1 cellular context compared by ENCODE assay signal in the genomic region with DNA sequence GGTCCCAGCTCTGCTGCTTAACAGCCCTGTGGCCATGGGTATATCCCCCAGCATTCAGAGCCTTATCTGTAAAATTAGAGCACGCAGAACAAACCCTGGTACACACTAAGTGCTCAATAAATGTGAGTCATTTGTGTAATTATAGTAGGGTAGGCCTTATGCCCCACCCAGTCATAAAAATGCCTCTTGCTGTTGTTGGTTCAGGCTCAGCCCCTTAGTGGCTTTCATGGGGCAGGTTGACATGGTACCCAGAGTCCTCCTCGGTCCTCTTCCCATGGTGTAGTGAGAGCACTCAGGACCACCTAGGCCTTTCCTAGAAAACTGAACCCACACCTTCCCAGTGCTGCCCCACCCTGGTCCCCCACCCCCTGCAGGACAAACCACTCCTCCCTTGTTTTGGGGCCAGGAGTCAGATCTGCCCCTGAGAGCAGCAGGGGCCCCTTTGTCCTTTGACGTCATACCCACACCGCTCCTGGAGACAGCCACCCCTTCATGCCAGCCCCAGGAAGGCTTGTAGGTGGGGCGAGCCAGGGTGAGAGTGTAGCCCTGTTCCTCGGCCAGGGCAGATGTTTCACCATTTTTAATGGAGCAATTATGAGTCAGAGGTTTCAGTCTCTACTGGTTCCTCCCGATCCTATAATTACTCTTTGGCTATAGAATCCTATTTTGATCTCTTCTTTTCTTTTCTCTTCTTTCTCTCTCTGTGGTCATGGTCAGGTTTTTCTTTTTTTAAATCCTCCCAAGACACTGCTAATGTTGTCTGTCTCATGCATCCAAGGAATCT.
TF ChIP-seq lines count a peak whose summit lies in the region.

No MANE protein-coding gene starts in this region.

TF ChIP-seq in GM23338, 12 proteins besides CTCF, POLR2A, EP300 and RAD21 (continued from another document):
- TF ChIP-seq, protein P1, sequence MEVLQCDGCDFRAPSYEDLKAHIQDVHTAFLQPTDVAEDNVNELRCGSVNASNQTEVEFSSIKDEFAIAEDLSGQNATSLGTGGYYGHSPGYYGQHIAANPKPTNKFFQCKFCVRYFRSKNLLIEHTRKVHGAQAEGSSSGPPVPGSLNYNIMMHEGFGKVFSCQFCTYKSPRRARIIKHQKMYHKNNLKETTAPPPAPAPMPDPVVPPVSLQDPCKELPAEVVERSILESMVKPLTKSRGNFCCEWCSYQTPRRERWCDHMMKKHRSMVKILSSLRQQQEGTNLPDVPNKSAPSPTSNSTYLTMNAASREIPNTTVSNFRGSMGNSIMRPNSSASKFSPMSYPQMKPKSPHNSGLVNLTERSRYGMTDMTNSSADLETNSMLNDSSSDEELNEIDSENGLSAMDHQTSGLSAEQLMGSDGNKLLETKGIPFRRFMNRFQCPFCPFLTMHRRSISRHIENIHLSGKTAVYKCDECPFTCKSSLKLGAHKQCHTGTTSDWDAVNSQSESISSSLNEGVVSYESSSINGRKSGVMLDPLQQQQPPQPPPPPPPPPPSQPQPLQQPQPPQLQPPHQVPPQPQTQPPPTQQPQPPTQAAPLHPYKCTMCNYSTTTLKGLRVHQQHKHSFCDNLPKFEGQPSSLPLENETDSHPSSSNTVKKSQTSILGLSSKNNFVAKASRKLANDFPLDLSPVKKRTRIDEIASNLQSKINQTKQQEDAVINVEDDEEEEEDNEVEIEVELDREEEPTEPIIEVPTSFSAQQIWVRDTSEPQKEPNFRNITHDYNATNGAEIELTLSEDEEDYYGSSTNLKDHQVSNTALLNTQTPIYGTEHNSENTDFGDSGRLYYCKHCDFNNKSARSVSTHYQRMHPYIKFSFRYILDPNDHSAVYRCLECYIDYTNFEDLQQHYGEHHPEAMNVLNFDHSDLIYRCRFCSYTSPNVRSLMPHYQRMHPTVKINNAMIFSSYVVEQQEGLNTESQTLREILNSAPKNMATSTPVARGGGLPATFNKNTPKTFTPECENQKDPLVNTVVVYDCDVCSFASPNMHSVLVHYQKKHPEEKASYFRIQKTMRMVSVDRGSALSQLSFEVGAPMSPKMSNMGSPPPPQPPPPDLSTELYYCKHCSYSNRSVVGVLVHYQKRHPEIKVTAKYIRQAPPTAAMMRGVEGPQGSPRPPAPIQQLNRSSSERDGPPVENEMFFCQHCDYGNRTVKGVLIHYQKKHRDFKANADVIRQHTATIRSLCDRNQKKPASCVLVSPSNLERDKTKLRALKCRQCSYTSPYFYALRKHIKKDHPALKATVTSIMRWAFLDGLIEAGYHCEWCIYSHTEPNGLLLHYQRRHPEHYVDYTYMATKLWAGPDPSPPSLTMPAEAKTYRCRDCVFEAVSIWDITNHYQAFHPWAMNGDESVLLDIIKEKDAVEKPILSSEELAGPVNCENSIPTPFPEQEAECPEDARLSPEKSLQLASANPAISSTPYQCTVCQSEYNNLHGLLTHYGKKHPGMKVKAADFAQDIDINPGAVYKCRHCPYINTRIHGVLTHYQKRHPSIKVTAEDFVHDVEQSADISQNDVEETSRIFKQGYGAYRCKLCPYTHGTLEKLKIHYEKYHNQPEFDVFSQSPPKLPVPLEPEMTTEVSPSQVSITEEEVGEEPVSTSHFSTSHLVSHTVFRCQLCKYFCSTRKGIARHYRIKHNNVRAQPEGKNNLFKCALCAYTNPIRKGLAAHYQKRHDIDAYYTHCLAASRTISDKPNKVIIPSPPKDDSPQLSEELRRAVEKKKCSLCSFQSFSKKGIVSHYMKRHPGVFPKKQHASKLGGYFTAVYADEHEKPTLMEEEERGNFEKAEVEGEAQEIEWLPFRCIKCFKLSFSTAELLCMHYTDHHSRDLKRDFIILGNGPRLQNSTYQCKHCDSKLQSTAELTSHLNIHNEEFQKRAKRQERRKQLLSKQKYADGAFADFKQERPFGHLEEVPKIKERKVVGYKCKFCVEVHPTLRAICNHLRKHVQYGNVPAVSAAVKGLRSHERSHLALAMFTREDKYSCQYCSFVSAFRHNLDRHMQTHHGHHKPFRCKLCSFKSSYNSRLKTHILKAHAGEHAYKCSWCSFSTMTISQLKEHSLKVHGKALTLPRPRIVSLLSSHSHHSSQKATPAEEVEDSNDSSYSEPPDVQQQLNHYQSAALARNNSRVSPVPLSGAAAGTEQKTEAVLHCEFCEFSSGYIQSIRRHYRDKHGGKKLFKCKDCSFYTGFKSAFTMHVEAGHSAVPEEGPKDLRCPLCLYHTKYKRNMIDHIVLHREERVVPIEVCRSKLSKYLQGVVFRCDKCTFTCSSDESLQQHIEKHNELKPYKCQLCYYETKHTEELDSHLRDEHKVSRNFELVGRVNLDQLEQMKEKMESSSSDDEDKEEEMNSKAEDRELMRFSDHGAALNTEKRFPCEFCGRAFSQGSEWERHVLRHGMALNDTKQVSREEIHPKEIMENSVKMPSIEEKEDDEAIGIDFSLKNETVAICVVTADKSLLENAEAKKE (CRISPR knock-in tag; IDR thresholded peaks at IDR 0.05): no peak
- no peak for TF ChIP-seq NANOG (IDR thresholded peaks at IDR 0.05; ENCODE audit: borderline replicate concordance)
- TF ChIP-seq CREB1 (CRISPR knock-in tag; IDR thresholded peaks at IDR 0.05; ENCODE audit: low read depth): no peak
- no peak for TF ChIP-seq EZH2phosphoT487 (IDR thresholded peaks at IDR 0.05; ENCODE audit: unreplicated experiment)
- no peak for TF ChIP-seq STAT1 (IDR thresholded peaks at IDR 0.05; ENCODE audit: unreplicated experiment)
- TF ChIP-seq POLR2AphosphoS5 (IDR thresholded peaks at IDR 0.05; ENCODE audit: low read depth): no peak
